Comparison of ENCODE assay signal across 8 cellular contexts in genomic region chr15:59372352-59373211, GRCh38. TPM values are rescaled to one million over a fixed set of nuclear protein-coding genes. Genes with fewer than 3 reads are reported as not detected.
DNase-seq lines count a peak whose midpoint lies in the region; ATAC-seq and TF ChIP-seq lines count a peak whose summit lies in the region.

TSS of gene MYO1E (minus strand) at chr15:59372871. CDS start at chr15:59372500, 371 bp downstream.

- peak within 1 kb of the TSS; percentile 97 for H3K27ac ChIP-seq in left ventricle myocardium inferior (replicated peaks)
- H3K27ac ChIP-seq in ovary: peak within 1 kb of the TSS; percentile 90 to 95

- WGBS in ovary, 3 donors: 0 to 1% (median 0%) methylated on average over 48 to 74 of the region's 74 CpGs

- H3K36me3 ChIP-seq in left ventricle myocardium inferior: no peaks in the 10 kb centered on the region
- no peaks in the 10 kb centered on the region for H3K36me3 ChIP-seq in ovary

- TF ChIP-seq CTCF in left ventricle myocardium inferior (IDR thresholded peaks at IDR 0.05; ENCODE audit: borderline replicate concordance): no peak
- TF ChIP-seq CTCF in ovary (IDR thresholded peaks at IDR 0.05): no peak

- H3K4me1 ChIP-seq in left ventricle myocardium inferior (peaks cover 38% of the 10 kb centered on the region), ovary (ENCODE audit: insufficient read depth) (no peaks in the 10 kb centered on the region)

- H3K4me3 ChIP-seq in left ventricle myocardium inferior: peak within 1 kb of the TSS; percentile 98
- peak within 1 kb of the TSS; percentile 85 for H3K4me3 ChIP-seq in ovary

- no peak for TF ChIP-seq EP300 in ovary (IDR thresholded peaks at IDR 0.05)

- in situ Hi-C loops in KBM-7 (cut with MboI; ENCODE audit: low pct_unique_long_range_greater_than_20kb, low sequenced_read_pairs): no loop called here

- intact Hi-C loops in left ventricle myocardium inferior (cut with micrococcal nuclease) (loop anchor here (10.0 kb wide), 1 partner anchor 128 kb away; no protein-coding TSS in a partner anchor), ovary (cut with DNase I) (no loop called here)

- H3K27me3 ChIP-seq in left ventricle myocardium inferior (ENCODE audit: low read depth) (no peaks in the 10 kb centered on the region), ovary (no peaks in the 10 kb centered on the region)

- DNase-seq in Daoy (ENCODE audit: low read depth) (peak; percentile 96), KBM-7 (peak; percentile 75), RKO (ENCODE audit: low spot score) (peak; percentile 97), anterior cingulate cortex (lab: John Stamatoyannopoulos, UW) (peak; percentile 57 to 98 (median 92)), left ventricle myocardium inferior (peak; percentile 81), ovary (peak; percentile 86 to 91 (median 87)), T-helper 9 cell (no peak)

- no peaks in the 10 kb centered on the region for H3K9me3 ChIP-seq in left ventricle myocardium inferior (replicated peaks)
- no peaks in the 10 kb centered on the region for H3K9me3 ChIP-seq in ovary

- peak; percentile 69 for ATAC-seq in GM21619 (IDR thresholded peaks at IDR 0.05; ENCODE audit: unreplicated experiment)

- peak; percentile 89 for TF ChIP-seq POLR2A in ovary (IDR thresholded peaks at IDR 0.05)

RNA-seq across cellular contexts. Expression of gene MYO1E, which starts in this region (rescaled TPM):
- 92.3 and 97.3 TPM in 2 replicates for total RNA-seq in Daoy (2014; rRNA removed; shearing (Covaris generic))
- total RNA-seq in left ventricle myocardium inferior: 23.6 TPM
- 10 to 100 TPM; 27.3 to 55.3 (median 44.8) TPM for total RNA-seq in ovary
- 10 to 100 TPM; 11.6 to 96.0 TPM for polyA plus RNA-seq in ovary
